8 cellular contexts compared by ENCODE assay signal in genomic region chr15:40928975-40929729, GRCh38. TPM values are rescaled to one million over a fixed set of nuclear protein-coding genes. Genes with fewer than 3 reads are reported as not detected.
DNase-seq lines count a peak whose midpoint lies in the region; ATAC-seq and TF ChIP-seq lines count a peak whose summit lies in the region.

DLL4 (plus strand) TSS chr15:40929340; CDS start chr15:40929669, 329 bp downstream.

- no peaks in the 10 kb centered on the region for H3K36me3 Mint-ChIP-seq in CD8-positive, alpha-beta T cell
- no peaks in the 10 kb centered on the region for H3K36me3 Mint-ChIP-seq in activated naive CD4-positive, alpha-beta T cell treated with anti-CD3 and anti-CD28 coated beads, Interleukin-2, amount 10 ng/mL, durations not matched to agents 7 days and 5 days

- CTCF ChIA-PET in CD8-positive, alpha-beta T cell (lab: Charles Lee) = interaction anchor here (1.4 to 7.5 kb wide), 5 partner anchors 12 to 71 kb away, joined by 3 to 69 read pairs (median 11); no protein-coding TSS in a partner anchor
- CTCF ChIA-PET in activated naive CD4-positive, alpha-beta T cell treated with anti-CD3 and anti-CD28 coated beads, Interleukin-2, amount 10 ng/mL, durations not matched to agents 7 days and 5 days (lab: Charles Lee) = interaction anchor here (1.9 to 4.5 kb wide), 3 partner anchors 12 to 23 kb away, joined by 7 to 34 read pairs (median 10); no protein-coding TSS in a partner anchor

- TF ChIP-seq CTCF in CD8-positive, alpha-beta T cell (IDR thresholded peaks at IDR 0.05) = no peak
- peak in 1 of 12 donors; percentile 11 for TF ChIP-seq CTCF in heart left ventricle (IDR thresholded peaks at IDR 0.05)

- peaks cover 51% of the 10 kb centered on the region for H3K4me1 Mint-ChIP-seq in CD8-positive, alpha-beta T cell (ENCODE audit: low read depth)
- H3K4me1 Mint-ChIP-seq in activated naive CD4-positive, alpha-beta T cell treated with anti-CD3 and anti-CD28 coated beads, Interleukin-2, amount 10 ng/mL, durations not matched to agents 7 days and 5 days = peaks cover 50% of the 10 kb centered on the region

- TF ChIP-seq POLR2A in heart left ventricle (IDR thresholded peaks at IDR 0.05) = peak in 1 of 2 donors; percentile 95

- no peaks in the 10 kb centered on the region for H3K36me3 ChIP-seq in CD8-positive, alpha-beta T cell (ENCODE audit: insufficient read depth, low read length)
- H3K36me3 ChIP-seq in heart left ventricle = peaks cover 0 to 29% (median 0%) of the 10 kb centered on the region in 9 donors

- ATAC-seq in CD8-positive, alpha-beta T cell = peak; percentile 50
- ATAC-seq in heart left ventricle = peak; percentile 61 to 78 (median 65)
- no peak for ATAC-seq in HG02870 (IDR thresholded peaks at IDR 0.05; ENCODE audit: unreplicated experiment)

- WGBS in heart left ventricle, 4 donors = 0 to 1% (median 1%) methylated on average over 11 to 72 of the region's 72 CpGs

- peaks cover 60% of the 10 kb centered on the region for H3K4me1 ChIP-seq in CD8-positive, alpha-beta T cell (ENCODE audit: insufficient read depth, low read length)
- peaks cover 3 to 80% (median 54%) of the 10 kb centered on the region in 12 donors for H3K4me1 ChIP-seq in heart left ventricle

- H3K9me3 ChIP-seq in CD8-positive, alpha-beta T cell (ENCODE audit: low read length) = no peaks in the 10 kb centered on the region
- no peaks in the 10 kb centered on the region for H3K9me3 ChIP-seq in heart left ventricle

- peaks cover 44% of the 10 kb centered on the region for H3K27me3 ChIP-seq in CD8-positive, alpha-beta T cell (ENCODE audit: insufficient read depth, low read length)
- peaks cover 3 to 79% (median 23%) of the 10 kb centered on the region in 9 donors for H3K27me3 ChIP-seq in heart left ventricle

- intact Hi-C loops in CD8-positive, alpha-beta T cell (cut with DNase I, micrococcal nuclease) = loop anchor here in 1 of 2 experiments (1.0 to 2.0 kb wide), 2 partner anchors 22 to 24 kb away; partner anchors contain the start of gene CHAC1
- intact Hi-C loops in heart left ventricle (cut with DNase I) = loop anchor here in 4 of 10 donors (1.0 to 5.0 kb wide), 4 partner anchors 14 to 93 kb away; no protein-coding TSS in a partner anchor

- DNase-seq in CD8-positive, alpha-beta T cell = peak in 2 of 7 experiments; percentile 37 to 46
- DNase-seq in HK-2 (ENCODE audit: unreplicated experiment) (peak; percentile 55), NCI-H82 (lab: John Stamatoyannopoulos, UW) (peak; percentile 90), heart left ventricle (peak; percentile 74 to 88 (median 82)), pulmonary artery endothelial cell (ENCODE audit: low read depth, low spot score) (peak; percentile 82), cerebellar nuclear complex (lab: John Stamatoyannopoulos, UW) (no peak)
- DNase-seq in activated naive CD4-positive, alpha-beta T cell treated with anti-CD3 and anti-CD28 coated beads, Interleukin-2, amount 10 ng/mL, durations not matched to agents 7 days and 5 days = peak; percentile 66

- peak within 1 kb of the TSS; percentile 83 for H3K4me3 Mint-ChIP-seq in CD8-positive, alpha-beta T cell
- H3K4me3 Mint-ChIP-seq in activated naive CD4-positive, alpha-beta T cell treated with anti-CD3 and anti-CD28 coated beads, Interleukin-2, amount 10 ng/mL, durations not matched to agents 7 days and 5 days = peak within 1 kb of the TSS; percentile 61

- peaks cover 63% of the 10 kb centered on the region for H3K27me3 Mint-ChIP-seq in CD8-positive, alpha-beta T cell (ENCODE audit: low read depth)
- peaks cover 98% of the 10 kb centered on the region for H3K27me3 Mint-ChIP-seq in activated naive CD4-positive, alpha-beta T cell treated with anti-CD3 and anti-CD28 coated beads, Interleukin-2, amount 10 ng/mL, durations not matched to agents 7 days and 5 days

- no peak within 1 kb of the TSS for H3K27ac Mint-ChIP-seq in CD8-positive, alpha-beta T cell
- no peak within 1 kb of the TSS for H3K27ac Mint-ChIP-seq in activated naive CD4-positive, alpha-beta T cell treated with anti-CD3 and anti-CD28 coated beads, Interleukin-2, amount 10 ng/mL, durations not matched to agents 7 days and 5 days

- POLR2A ChIA-PET in CD8-positive, alpha-beta T cell (lab: Charles Lee) = interaction anchor here (0.6 to 2.2 kb wide), 3 partner anchors 13 to 357 kb away, joined by 4 to 9 read pairs (median 6); no protein-coding TSS in a partner anchor

- peak within 1 kb of the TSS; percentile 63 for H3K4me3 ChIP-seq in CD8-positive, alpha-beta T cell (ENCODE audit: low read depth, low read length)
- H3K4me3 ChIP-seq in heart left ventricle = peak within 1 kb of the TSS; percentile 22 to 85 (median 70)

- H3K9me3 Mint-ChIP-seq in CD8-positive, alpha-beta T cell = no peaks in the 10 kb centered on the region
- H3K9me3 Mint-ChIP-seq in activated naive CD4-positive, alpha-beta T cell treated with anti-CD3 and anti-CD28 coated beads, Interleukin-2, amount 10 ng/mL, durations not matched to agents 7 days and 5 days = no peaks in the 10 kb centered on the region

- H3K27ac ChIP-seq in CD8-positive, alpha-beta T cell (ENCODE audit: low read depth, low read length) = no peak within 1 kb of the TSS
- H3K27ac ChIP-seq in heart left ventricle = peak within 1 kb of the TSS; percentile 51 to 90 (median 77)

RNA-seq across cellular contexts. Expression of gene DLL4, which starts in this region (rescaled TPM):
- total RNA-seq in CD8-positive, alpha-beta T cell = under 1 TPM; 0.08 TPM
- total RNA-seq in heart left ventricle (10 to 100 TPM in 6 of 9 donors, 1 to 10 TPM in 3; 4.7 to 20.8 (median 13.5) TPM), pulmonary artery endothelial cell (18.6 and 43.9 TPM in 2 replicates)
- 10 to 100 TPM in 1 of 2 donors, 1 to 10 TPM in 1; 6.8 to 11.1 TPM for polyA plus RNA-seq in heart left ventricle

Comparison
In these comparisons a context has a peak if more than half of its experiments do, and no peak if none do; other contexts are left out.
1. RNA of gene DLL4 (total RNA-seq): 18.6 to 43.9 TPM in pulmonary artery endothelial cell and 4.7 to 20.8 TPM in heart left ventricle; 0.08 TPM in CD8-positive, alpha-beta T cell; every median in the first group is over 4 times any median in the second.
2. Peak in ATAC-seq and H3K4me3 ChIP-seq in CD8-positive, alpha-beta T cell; RNA of the gene not detected or under 1 TPM.
3. DNase-seq: peak in HK-2 (single experiment), NCI-H82 (single experiment), activated naive CD4-positive, alpha-beta T cell treated with anti-CD3 and anti-CD28 coated beads, Interleukin-2, amount 10 ng/mL, durations not matched to agents 7 days and 5 days (single experiment), heart left ventricle (5 of 5) and pulmonary artery endothelial cell (single experiment); none in cerebellar nuclear complex (0 of 2).